In genomic region chr6:15245361-15246216, GRCh38 we compare ENCODE assay signal across 8 cellular contexts. TPM values are rescaled to one million over a fixed set of nuclear protein-coding genes. Genes with fewer than 3 reads are reported as not detected.
DNase-seq lines count a peak whose midpoint lies in the region; ATAC-seq and TF ChIP-seq lines count a peak whose summit lies in the region.

Gene JARID2 (plus strand): TSS chr6:15246069. CDS start chr6:15246540, 471 bp downstream.

- no peak for TF ChIP-seq CTCF in GM10266 (IDR thresholded peaks at IDR 0.05; ENCODE audit: control insufficient read depth, insufficient read depth, low read depth, missing control alignments)
- TF ChIP-seq CTCF in omental fat pad (IDR thresholded peaks at IDR 0.05), result peak in 1 of 3 donors; percentile 11

- ATAC-seq in HG02623 (IDR thresholded peaks at IDR 0.05; ENCODE audit: unreplicated experiment) (peak; percentile 50), omental fat pad (ENCODE audit: low FRiP score) (peak; percentile 76)
- peak; percentile 72 to 74 for ATAC-seq in activated naive CD4-positive, alpha-beta T cell treated with anti-CD3 and anti-CD28 coated beads, Interleukin-2, amount 50 U/mL, for 72 hours

- H3K36me3 Mint-ChIP-seq in activated naive CD4-positive, alpha-beta T cell treated with anti-CD3 and anti-CD28 coated beads, Interleukin-2, amount 50 U/mL, for 72 hours, result peaks cover 25 to 41% of the 10 kb centered on the region in 2 donors

- no peaks in the 10 kb centered on the region for H3K9me3 Mint-ChIP-seq in activated naive CD4-positive, alpha-beta T cell treated with anti-CD3 and anti-CD28 coated beads, Interleukin-2, amount 50 U/mL, for 72 hours

- H3K27ac ChIP-seq in temporal lobe (ENCODE audit: low read depth, low read length), result peak within 1 kb of the TSS; percentile 86

- DNase-seq in GM10266 (ENCODE audit: extremely low spot score) (peak; percentile 98), NCI-H1105 (lab: John Stamatoyannopoulos, UW) (peak; percentile 93), SKM-1 (lab: John Stamatoyannopoulos, UW; ENCODE audit: unreplicated experiment) (peak; percentile 94), glomerular endothelial cell (ENCODE audit: extremely low read depth, low read depth, low spot score) (peak; percentile 82), omental fat pad (ENCODE audit: low spot score) (peak; percentile 98)
- peak; percentile 92 for DNase-seq in activated naive CD4-positive, alpha-beta T cell treated with anti-CD3 and anti-CD28 coated beads, Interleukin-2, amount 50 U/mL, for 72 hours (ENCODE audit: low spot score in 2 of 2)

- H3K27ac Mint-ChIP-seq in activated naive CD4-positive, alpha-beta T cell treated with anti-CD3 and anti-CD28 coated beads, Interleukin-2, amount 50 U/mL, for 72 hours, result peak within 1 kb of the TSS; percentile 95 to 99

RNA-seq across cellular contexts. Expression of gene JARID2, which starts in this region (rescaled TPM):
- total RNA-seq in activated naive CD4-positive, alpha-beta T cell treated with anti-CD3 and anti-CD28 coated beads, Interleukin-2, amount 50 U/mL, for 72 hours, result 10 to 100 TPM; 35.3 to 36.3 TPM
- total RNA-seq in glomerular endothelial cell (10.2 and 16.7 TPM in 2 replicates), omental fat pad (10 to 100 TPM; 10.8 to 31.6 (median 14.3) TPM), temporal lobe (14.3 TPM)

Comparison
In these comparisons a context has a peak if more than half of its experiments do, and no peak if none do; other contexts are left out.
1. Peak in every context shown above with its lines: DNase-seq, ATAC-seq and H3K27ac ChIP-seq.